Comparison of ENCODE assay signal across 11 cellular contexts in genomic region chr2:151374426-151374825, GRCh38. TPM values are rescaled to one million over a fixed set of nuclear protein-coding genes. Genes with fewer than 3 reads are reported as not detected.
DNase-seq lines count a peak whose midpoint lies in the region; ATAC-seq and TF ChIP-seq lines count a peak whose summit lies in the region.
"Had no signal": no experiment of that assay in that cellular context is flagged by ENCODE, and none has a peak within 500 bp of the region (broad histone marks: within the 10 kb centered on the region; RNA-seq: fewer than 3 reads in every experiment).

No MANE protein-coding gene starts in this region.

- TF ChIP-seq CTCF in astrocyte of the cerebellum (IDR thresholded peaks at IDR 0.05; ENCODE audit: low read depth, low read length, missing control alignments): no peak

- H3K4me1 Mint-ChIP-seq in activated T-cell treated with anti-CD3 and anti-CD28 coated beads, Interleukin-2, amount 50 U/mL, for 72 hours (ENCODE audit: low read depth): peaks cover 5% of the 10 kb centered on the region

- peak overlapping the region in 1 of 2 donors; percentile 75 for H3K4me3 Mint-ChIP-seq in activated T-cell treated with anti-CD3 and anti-CD28 coated beads, Interleukin-2, amount 50 U/mL, for 72 hours
- H3K4me3 Mint-ChIP-seq: CD8-positive, alpha-beta T cell had no signal

- DNase-seq in activated T-cell treated with anti-CD3 and anti-CD28 coated beads, Interleukin-2, amount 50 U/mL, for 72 hours: peak in 1 of 2 donors; percentile 3
- DNase-seq in activated T-cell treated with anti-CD3 and anti-CD28 coated beads, Interleukin-2, amount 50 U/mL, for 48 hours: no peak
- DNase-seq in astrocyte of the cerebellum (ENCODE audit: low read depth): peak; percentile 27
- DNase-seq in activated naive CD4-positive, alpha-beta T cell treated with Interleukin-2 at 50 U/mL for 16 hours: no peak
- DNase-seq in NCI-H1930 (lab: John Stamatoyannopoulos, UW): no peak
- DNase-seq in nucleus accumbens (lab: John Stamatoyannopoulos, UW): no peak
- DNase-seq in SHP77 (lab: John Stamatoyannopoulos, UW): no peak
- DNase-seq: CD8-positive, alpha-beta T cell; left cardiac atrium had no signal

- no peaks in the 10 kb centered on the region for H3K27me3 Mint-ChIP-seq in activated T-cell treated with anti-CD3 and anti-CD28 coated beads, Interleukin-2, amount 50 U/mL, for 72 hours (ENCODE audit: low read depth)

- no peak overlapping the region for H3K4me3 ChIP-seq in astrocyte of the cerebellum (ENCODE audit: low read depth, low read length)

- H3K9me3 Mint-ChIP-seq in activated T-cell treated with anti-CD3 and anti-CD28 coated beads, Interleukin-2, amount 50 U/mL, for 72 hours: no peaks in the 10 kb centered on the region
- H3K9me3 Mint-ChIP-seq: CD8-positive, alpha-beta T cell had no signal

- in situ Hi-C loops in astrocyte of the cerebellum (cut with HindIII; ENCODE audit: low sequenced_read_pairs): no loop called here

- no peaks in the 10 kb centered on the region for H3K36me3 Mint-ChIP-seq in activated T-cell treated with anti-CD3 and anti-CD28 coated beads, Interleukin-2, amount 50 U/mL, for 72 hours (ENCODE audit: insufficient read depth in 2 of 2)
- H3K36me3 Mint-ChIP-seq: CD8-positive, alpha-beta T cell had no signal

- peak; percentile 58 to 92 for ATAC-seq in activated T-cell treated with anti-CD3 and anti-CD28 coated beads, Interleukin-2, amount 50 U/mL, for 72 hours (replicated peaks in 1 of 2)
- peak; percentile 82 for ATAC-seq in HG03045 (IDR thresholded peaks at IDR 0.05; ENCODE audit: unreplicated experiment)
- ATAC-seq: CD8-positive, alpha-beta T cell had no signal

- H3K27ac Mint-ChIP-seq in activated T-cell treated with anti-CD3 and anti-CD28 coated beads, Interleukin-2, amount 50 U/mL, for 72 hours: peak overlapping the region; percentile 9
- H3K27ac Mint-ChIP-seq: CD8-positive, alpha-beta T cell had no signal

RNA-seq across cellular contexts. Expression of gene TNFAIP6, which starts 17.0 kb away (rescaled TPM):
- not detected for total RNA-seq in activated T-cell treated with anti-CD3 and anti-CD28 coated beads, Interleukin-2, amount 50 U/mL, for 72 hours
- total RNA-seq: CD8-positive, alpha-beta T cell; T-helper 2 cell treated with Interferon-gamma antibody and Interleukin-4, amounts not matched to agents 100 ng/mL and 5 ng/mL, for 36 hours had no signal

RNA-seq across cellular contexts. Expression of gene RIF1, which starts 35.3 kb away (rescaled TPM):
- total RNA-seq in activated T-cell treated with anti-CD3 and anti-CD28 coated beads, Interleukin-2, amount 50 U/mL, for 72 hours: 10 to 100 TPM; 50.4 to 58.3 TPM
